ENCODE assay signal across 19 cellular contexts in the genomic region with DNA sequence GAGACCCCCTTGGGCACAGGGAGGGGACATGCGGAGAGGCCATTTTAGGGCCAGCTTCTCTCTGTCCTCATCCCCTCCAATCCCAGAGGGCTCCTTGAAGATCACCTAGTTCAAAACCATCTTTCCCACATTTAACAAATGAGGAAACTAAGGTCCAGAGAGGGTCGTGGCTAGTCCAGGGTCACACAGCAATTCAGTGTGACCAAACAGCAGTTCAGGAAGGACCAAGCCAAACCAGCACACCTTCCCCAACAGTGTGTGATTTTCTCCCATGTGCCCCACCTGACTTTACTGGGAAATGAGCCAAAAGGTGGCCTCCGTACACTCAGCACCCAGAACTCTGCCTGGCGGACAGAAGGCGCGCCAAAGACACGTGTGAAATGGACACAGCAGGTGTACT. TPM values are rescaled to one million over a fixed set of nuclear protein-coding genes. Genes with fewer than 3 reads are reported as not detected.
"Had no signal": no experiment of that assay in that cellular context is flagged by ENCODE, and none has a peak within 500 bp of the region (broad histone marks: within the 10 kb centered on the region; RNA-seq: fewer than 3 reads in every experiment).

No MANE protein-coding gene starts in this region.

- DNase-seq: colonic mucosa; dermis blood vessel endothelial cell; foreskin keratinocyte; left cardiac atrium; left ventricle myocardium superior; mesendoderm; naive B cell; psoas muscle; retina; stimulated activated CD4-positive, alpha-beta T cell treated with anti-CD3 and anti-CD28 coated beads, Interleukin-2, amount 100 ng/mL, for 24 hours; stimulated activated CD4-positive, alpha-beta T cell treated with anti-CD3 and anti-CD28 coated beads, Interleukin-4, amount 100 ng/mL, for 4 hours; stimulated activated naive CD4-positive, alpha-beta T cell; stomach; transverse colon had no signal

- FAIRE-seq: kidney had no signal

- ATAC-seq: foreskin keratinocyte, left ventricle myocardium superior, psoas muscle, sciatic nerve had no signal

- H3K9me3 ChIP-seq: colonic mucosa, psoas muscle, stomach, thoracic aorta, transverse colon had no signal

- H3K4me1 ChIP-seq: colonic mucosa, foreskin keratinocyte, psoas muscle, transverse colon had no signal

- H3K27me3 ChIP-seq: colonic mucosa had no signal

- H3K27ac ChIP-seq: colonic mucosa, foreskin keratinocyte, psoas muscle, stomach, thoracic aorta, transverse colon had no signal

- H3K4me3 ChIP-seq: colonic mucosa, lung, psoas muscle, stomach, thoracic aorta, transverse colon had no signal

- H3K36me3 ChIP-seq: colonic mucosa, stomach, thoracic aorta, transverse colon had no signal

RNA-seq across cellular contexts. Expression of gene CACNA1I, which starts 51.3 kb away (rescaled TPM):
- total RNA-seq: dermis blood vessel endothelial cell, left ventricle myocardium superior, skeletal muscle tissue had no signal
- polyA plus RNA-seq: foreskin keratinocyte had no signal
